1 cellular context compared by ENCODE assay signal in the genomic region with DNA sequence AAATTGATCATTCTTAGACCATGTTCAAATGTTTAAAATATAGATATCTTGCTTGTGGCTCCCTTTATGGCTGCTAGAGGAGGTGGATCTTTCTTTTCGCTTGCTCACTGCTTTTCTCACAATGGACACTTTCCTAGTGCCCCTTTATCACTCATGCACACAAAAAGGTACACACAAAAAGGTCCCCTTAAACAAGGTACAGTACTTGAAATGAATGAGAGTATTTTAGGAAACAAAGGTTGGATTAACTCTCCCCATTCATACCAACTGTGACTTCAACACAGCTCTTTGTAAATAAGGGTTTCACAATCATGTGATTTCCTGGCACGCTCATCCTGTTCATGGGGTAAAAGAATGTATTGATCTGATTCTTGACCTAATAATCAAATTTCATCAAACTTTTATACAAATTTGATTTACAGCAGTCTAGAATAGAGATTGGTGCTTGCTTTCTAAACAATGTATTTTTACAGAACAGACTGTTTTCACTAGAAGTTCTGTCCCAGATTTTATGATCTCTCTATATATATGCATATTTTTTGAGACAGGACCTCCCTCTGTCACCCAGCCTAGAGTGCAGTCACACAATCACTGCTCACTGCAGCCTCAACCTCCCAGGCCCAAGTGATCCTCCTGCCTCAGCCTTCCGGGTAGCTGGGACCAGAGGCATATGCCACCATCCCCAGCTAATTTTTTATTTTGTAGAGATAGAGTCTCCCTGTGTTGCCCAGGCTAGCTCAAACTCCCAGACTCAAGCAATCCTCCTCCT.
A peak's percentile ranks its signal among the peaks of the same experiment; 100 is the strongest.
TF ChIP-seq lines count a peak whose summit lies in the region.

No MANE protein-coding gene starts in this region.

TF ChIP-seq in HepG2, 621 proteins besides CTCF, POLR2A, EP300 and RAD21 (continued from another document and continues in another):
- TF ChIP-seq, protein P1, sequence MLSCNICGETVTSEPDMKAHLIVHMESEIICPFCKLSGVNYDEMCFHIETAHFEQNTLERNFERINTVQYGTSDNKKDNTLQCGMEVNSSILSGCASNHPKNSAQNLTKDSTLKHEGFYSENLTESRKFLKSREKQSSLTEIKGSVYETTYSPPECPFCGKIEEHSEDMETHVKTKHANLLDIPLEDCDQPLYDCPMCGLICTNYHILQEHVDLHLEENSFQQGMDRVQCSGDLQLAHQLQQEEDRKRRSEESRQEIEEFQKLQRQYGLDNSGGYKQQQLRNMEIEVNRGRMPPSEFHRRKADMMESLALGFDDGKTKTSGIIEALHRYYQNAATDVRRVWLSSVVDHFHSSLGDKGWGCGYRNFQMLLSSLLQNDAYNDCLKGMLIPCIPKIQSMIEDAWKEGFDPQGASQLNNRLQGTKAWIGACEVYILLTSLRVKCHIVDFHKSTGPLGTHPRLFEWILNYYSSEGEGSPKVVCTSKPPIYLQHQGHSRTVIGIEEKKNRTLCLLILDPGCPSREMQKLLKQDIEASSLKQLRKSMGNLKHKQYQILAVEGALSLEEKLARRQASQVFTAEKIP (CRISPR knock-in tag; IDR thresholded peaks at IDR 0.05; ENCODE audit: borderline replicate concordance): no peak
- TF ChIP-seq NKX3-1 (CRISPR knock-in tag; IDR thresholded peaks at IDR 0.05) (peak; percentile 56; the same call in 1 of the 2 replicates), NFKBIZ (CRISPR knock-in tag; IDR thresholded peaks at IDR 0.05) (peak; percentile 77; the same call in 1 of the 2 replicates), ZNF607 (CRISPR knock-in tag; IDR thresholded peaks at IDR 0.05; ENCODE audit: borderline replicate concordance) (no peak), ZNF720 (CRISPR knock-in tag; IDR thresholded peaks at IDR 0.05) (no peak), SP140L (CRISPR knock-in tag; IDR thresholded peaks at IDR 0.05; ENCODE audit: borderline replicate concordance) (no peak), YEATS4 (CRISPR knock-in tag; IDR thresholded peaks at IDR 0.05; ENCODE audit: borderline replicate concordance) (peak; percentile 38; the same call in 1 of the 2 replicates), RARG (CRISPR knock-in tag; IDR thresholded peaks at IDR 0.05; ENCODE audit: low read depth) (no peak), ZNF557 (CRISPR knock-in tag; IDR thresholded peaks at IDR 0.05) (0 out of 2 replicates have a peak, but pooled peaks have one; percentile 41), ZNF792 (CRISPR knock-in tag; IDR thresholded peaks at IDR 0.05) (no peak), ZMYM4 (CRISPR knock-in tag; IDR thresholded peaks at IDR 0.05) (peak; percentile 51; the same call in 1 of the 2 replicates), KDM5B (CRISPR knock-in tag; IDR thresholded peaks at IDR 0.05; ENCODE audit: borderline replicate concordance) (no peak), HDAC1 (CRISPR knock-in tag; IDR thresholded peaks at IDR 0.05) (peak; percentile 59), RFX5 (IDR thresholded peaks at IDR 0.05; ENCODE audit: low read depth, low read length) (no peak), ZNF782 (CRISPR knock-in tag; IDR thresholded peaks at IDR 0.05; ENCODE audit: borderline replicate concordance) (no peak), SMARCE1 (IDR thresholded peaks at IDR 0.05; ENCODE audit: borderline replicate concordance) (no peak), HNF4A (CRISPR knock-in tag; IDR thresholded peaks at IDR 0.05) (peak; percentile 65), DMAP1 (CRISPR knock-in tag; IDR thresholded peaks at IDR 0.05) (no peak), ZNF24 (IDR thresholded peaks at IDR 0.05) (no peak), ZNF143 (CRISPR knock-in tag; IDR thresholded peaks at IDR 0.05) (no peak), SMYD3 (CRISPR knock-in tag; IDR thresholded peaks at IDR 0.05) (0 out of 2 replicates have a peak, but pooled peaks have one; percentile 46), THYN1 (CRISPR knock-in tag; IDR thresholded peaks at IDR 0.05; ENCODE audit: borderline replicate concordance, low read depth) (0 out of 2 replicates have a peak, but pooled peaks have one; percentile 53), RFXAP (CRISPR knock-in tag; IDR thresholded peaks at IDR 0.05; ENCODE audit: borderline replicate concordance) (no peak), ZNF747 (CRISPR knock-in tag; IDR thresholded peaks at IDR 0.05; ENCODE audit: borderline replicate concordance) (no peak), SRY (CRISPR knock-in tag; IDR thresholded peaks at IDR 0.05) (no peak), PITX1 (CRISPR knock-in tag; IDR thresholded peaks at IDR 0.05) (peak; percentile 92), CBX5 (CRISPR knock-in tag; IDR thresholded peaks at IDR 0.05; ENCODE audit: borderline replicate concordance) (no peak), ZBTB38 (CRISPR knock-in tag; IDR thresholded peaks at IDR 0.05) (no peak), SMAD3 (CRISPR knock-in tag; IDR thresholded peaks at IDR 0.05) (peak; percentile 86), CEBPB (IDR thresholded peaks at IDR 0.05; ENCODE audit: borderline replicate concordance, low read depth, low read length) (peak; percentile 94), ETV5 (CRISPR knock-in tag; IDR thresholded peaks at IDR 0.05; ENCODE audit: borderline replicate concordance) (peak; percentile 89; the same call in 1 of the 2 replicates), RELA (CRISPR knock-in tag; IDR thresholded peaks at IDR 0.05) (peak; percentile 85; the same call in 1 of the 2 replicates), MAFF (IDR thresholded peaks at IDR 0.05; ENCODE audit: low read depth, low read length) (no peak), ZSCAN25 (CRISPR knock-in tag; IDR thresholded peaks at IDR 0.05) (no peak), ZNF264 (CRISPR knock-in tag; IDR thresholded peaks at IDR 0.05) (peak; percentile 72; the same call in 1 of the 2 replicates), NFIC (IDR thresholded peaks at IDR 0.05; ENCODE audit: low read length) (peak; percentile 88)
- TF ChIP-seq, protein P2, sequence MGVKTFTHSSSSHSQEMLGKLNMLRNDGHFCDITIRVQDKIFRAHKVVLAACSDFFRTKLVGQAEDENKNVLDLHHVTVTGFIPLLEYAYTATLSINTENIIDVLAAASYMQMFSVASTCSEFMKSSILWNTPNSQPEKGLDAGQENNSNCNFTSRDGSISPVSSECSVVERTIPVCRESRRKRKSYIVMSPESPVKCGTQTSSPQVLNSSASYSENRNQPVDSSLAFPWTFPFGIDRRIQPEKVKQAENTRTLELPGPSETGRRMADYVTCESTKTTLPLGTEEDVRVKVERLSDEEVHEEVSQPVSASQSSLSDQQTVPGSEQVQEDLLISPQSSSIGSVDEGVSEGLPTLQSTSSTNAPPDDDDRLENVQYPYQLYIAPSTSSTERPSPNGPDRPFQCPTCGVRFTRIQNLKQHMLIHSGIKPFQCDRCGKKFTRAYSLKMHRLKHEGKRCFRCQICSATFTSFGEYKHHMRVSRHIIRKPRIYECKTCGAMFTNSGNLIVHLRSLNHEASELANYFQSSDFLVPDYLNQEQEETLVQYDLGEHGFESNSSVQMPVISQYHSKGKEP (CRISPR knock-in tag; IDR thresholded peaks at IDR 0.05): no peak
- TF ChIP-seq, protein P3, sequence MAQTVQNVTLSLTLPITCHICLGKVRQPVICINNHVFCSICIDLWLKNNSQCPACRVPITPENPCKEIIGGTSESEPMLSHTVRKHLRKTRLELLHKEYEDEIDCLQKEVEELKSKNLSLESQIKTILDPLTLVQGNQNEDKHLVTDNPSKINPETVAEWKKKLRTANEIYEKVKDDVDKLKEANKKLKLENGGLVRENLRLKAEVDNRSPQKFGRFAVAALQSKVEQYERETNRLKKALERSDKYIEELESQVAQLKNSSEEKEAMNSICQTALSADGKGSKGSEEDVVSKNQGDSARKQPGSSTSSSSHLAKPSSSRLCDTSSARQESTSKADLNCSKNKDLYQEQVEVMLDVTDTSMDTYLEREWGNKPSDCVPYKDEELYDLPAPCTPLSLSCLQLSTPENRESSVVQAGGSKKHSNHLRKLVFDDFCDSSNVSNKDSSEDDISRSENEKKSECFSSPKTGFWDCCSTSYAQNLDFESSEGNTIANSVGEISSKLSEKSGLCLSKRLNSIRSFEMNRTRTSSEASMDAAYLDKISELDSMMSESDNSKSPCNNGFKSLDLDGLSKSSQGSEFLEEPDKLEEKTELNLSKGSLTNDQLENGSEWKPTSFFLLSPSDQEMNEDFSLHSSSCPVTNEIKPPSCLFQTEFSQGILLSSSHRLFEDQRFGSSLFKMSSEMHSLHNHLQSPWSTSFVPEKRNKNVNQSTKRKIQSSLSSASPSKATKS (CRISPR knock-in tag; IDR thresholded peaks at IDR 0.05): no peak
- TF ChIP-seq, protein P4, sequence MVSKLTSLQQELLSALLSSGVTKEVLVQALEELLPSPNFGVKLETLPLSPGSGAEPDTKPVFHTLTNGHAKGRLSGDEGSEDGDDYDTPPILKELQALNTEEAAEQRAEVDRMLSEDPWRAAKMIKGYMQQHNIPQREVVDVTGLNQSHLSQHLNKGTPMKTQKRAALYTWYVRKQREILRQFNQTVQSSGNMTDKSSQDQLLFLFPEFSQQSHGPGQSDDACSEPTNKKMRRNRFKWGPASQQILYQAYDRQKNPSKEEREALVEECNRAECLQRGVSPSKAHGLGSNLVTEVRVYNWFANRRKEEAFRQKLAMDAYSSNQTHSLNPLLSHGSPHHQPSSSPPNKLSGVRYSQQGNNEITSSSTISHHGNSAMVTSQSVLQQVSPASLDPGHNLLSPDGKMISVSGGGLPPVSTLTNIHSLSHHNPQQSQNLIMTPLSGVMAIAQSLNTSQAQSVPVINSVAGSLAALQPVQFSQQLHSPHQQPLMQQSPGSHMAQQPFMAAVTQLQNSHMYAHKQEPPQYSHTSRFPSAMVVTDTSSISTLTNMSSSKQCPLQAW (CRISPR knock-in tag; IDR thresholded peaks at IDR 0.05): no peak
- TF ChIP-seq, protein P5, sequence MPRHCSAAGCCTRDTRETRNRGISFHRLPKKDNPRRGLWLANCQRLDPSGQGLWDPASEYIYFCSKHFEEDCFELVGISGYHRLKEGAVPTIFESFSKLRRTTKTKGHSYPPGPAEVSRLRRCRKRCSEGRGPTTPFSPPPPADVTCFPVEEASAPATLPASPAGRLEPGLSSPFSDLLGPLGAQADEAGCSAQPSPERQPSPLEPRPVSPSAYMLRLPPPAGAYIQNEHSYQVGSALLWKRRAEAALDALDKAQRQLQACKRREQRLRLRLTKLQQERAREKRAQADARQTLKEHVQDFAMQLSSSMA (CRISPR knock-in tag; IDR thresholded peaks at IDR 0.05): no peak
- TF ChIP-seq, protein P6, sequence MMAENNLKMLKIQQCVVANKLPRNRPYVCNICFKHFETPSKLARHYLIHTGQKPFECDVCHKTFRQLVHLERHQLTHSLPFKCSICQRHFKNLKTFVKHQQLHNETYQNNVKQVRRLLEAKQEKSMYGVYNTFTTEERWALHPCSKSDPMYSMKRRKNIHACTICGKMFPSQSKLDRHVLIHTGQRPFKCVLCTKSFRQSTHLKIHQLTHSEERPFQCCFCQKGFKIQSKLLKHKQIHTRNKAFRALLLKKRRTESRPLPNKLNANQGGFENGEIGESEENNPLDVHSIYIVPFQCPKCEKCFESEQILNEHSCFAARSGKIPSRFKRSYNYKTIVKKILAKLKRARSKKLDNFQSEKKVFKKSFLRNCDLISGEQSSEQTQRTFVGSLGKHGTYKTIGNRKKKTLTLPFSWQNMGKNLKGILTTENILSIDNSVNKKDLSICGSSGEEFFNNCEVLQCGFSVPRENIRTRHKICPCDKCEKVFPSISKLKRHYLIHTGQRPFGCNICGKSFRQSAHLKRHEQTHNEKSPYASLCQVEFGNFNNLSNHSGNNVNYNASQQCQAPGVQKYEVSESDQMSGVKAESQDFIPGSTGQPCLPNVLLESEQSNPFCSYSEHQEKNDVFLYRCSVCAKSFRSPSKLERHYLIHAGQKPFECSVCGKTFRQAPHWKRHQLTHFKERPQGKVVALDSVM (CRISPR knock-in tag; IDR thresholded peaks at IDR 0.05): peak; percentile 90
- TF ChIP-seq, protein P7, sequence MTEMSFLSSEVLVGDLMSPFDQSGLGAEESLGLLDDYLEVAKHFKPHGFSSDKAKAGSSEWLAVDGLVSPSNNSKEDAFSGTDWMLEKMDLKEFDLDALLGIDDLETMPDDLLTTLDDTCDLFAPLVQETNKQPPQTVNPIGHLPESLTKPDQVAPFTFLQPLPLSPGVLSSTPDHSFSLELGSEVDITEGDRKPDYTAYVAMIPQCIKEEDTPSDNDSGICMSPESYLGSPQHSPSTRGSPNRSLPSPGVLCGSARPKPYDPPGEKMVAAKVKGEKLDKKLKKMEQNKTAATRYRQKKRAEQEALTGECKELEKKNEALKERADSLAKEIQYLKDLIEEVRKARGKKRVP (CRISPR knock-in tag; IDR thresholded peaks at IDR 0.05): peak in 1 of 2 experiments; percentile 67; a peak in 2 of 4 replicates
- TF ChIP-seq, protein P8, sequence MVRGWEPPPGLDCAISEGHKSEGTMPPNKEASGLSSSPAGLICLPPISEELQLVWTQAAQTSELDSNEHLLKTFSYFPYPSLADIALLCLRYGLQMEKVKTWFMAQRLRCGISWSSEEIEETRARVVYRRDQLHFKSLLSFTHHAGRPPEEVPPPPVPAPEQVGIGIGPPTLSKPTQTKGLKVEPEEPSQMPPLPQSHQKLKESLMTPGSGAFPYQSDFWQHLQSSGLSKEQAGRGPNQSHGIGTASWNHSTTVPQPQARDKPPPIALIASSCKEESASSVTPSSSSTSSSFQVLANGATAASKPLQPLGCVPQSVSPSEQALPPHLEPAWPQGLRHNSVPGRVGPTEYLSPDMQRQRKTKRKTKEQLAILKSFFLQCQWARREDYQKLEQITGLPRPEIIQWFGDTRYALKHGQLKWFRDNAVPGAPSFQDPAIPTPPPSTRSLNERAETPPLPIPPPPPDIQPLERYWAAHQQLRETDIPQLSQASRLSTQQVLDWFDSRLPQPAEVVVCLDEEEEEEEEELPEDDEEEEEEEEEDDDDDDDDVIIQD (CRISPR knock-in tag; IDR thresholded peaks at IDR 0.05; ENCODE audit: low read depth): peak; percentile 73; the same call in 1 of the 2 replicates
- TF ChIP-seq, protein P9, sequence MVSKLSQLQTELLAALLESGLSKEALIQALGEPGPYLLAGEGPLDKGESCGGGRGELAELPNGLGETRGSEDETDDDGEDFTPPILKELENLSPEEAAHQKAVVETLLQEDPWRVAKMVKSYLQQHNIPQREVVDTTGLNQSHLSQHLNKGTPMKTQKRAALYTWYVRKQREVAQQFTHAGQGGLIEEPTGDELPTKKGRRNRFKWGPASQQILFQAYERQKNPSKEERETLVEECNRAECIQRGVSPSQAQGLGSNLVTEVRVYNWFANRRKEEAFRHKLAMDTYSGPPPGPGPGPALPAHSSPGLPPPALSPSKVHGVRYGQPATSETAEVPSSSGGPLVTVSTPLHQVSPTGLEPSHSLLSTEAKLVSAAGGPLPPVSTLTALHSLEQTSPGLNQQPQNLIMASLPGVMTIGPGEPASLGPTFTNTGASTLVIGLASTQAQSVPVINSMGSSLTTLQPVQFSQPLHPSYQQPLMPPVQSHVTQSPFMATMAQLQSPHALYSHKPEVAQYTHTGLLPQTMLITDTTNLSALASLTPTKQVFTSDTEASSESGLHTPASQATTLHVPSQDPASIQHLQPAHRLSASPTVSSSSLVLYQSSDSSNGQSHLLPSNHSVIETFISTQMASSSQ (IDR thresholded peaks at IDR 0.05; ENCODE audit: low read depth): peak; percentile 31; the same call in 1 of the 2 replicates
- TF ChIP-seq, protein P9 (CRISPR knock-in tag; IDR thresholded peaks at IDR 0.05; ENCODE audit: borderline replicate concordance): peak; percentile 28; the same call in 1 of the 2 replicates
